ENCODE assay signal across 13 cellular contexts in genomic region chr6:91669904-91670295, GRCh38.
DNase-seq lines count a peak whose midpoint lies in the region; ATAC-seq and TF ChIP-seq lines count a peak whose summit lies in the region.
"Had no signal": no experiment of that assay in that cellular context is flagged by ENCODE, and none has a peak within 500 bp of the region (broad histone marks: within the 10 kb centered on the region; RNA-seq: fewer than 3 reads in every experiment).

No MANE protein-coding gene starts in this region.

- H3K27ac ChIP-seq in cardiac muscle cell (peak overlapping the region; percentile 0), right cardiac atrium (ENCODE audit: low read length) (no peak overlapping the region), caudate nucleus (ENCODE audit: low read depth, low read length) (peak overlapping the region; percentile 33), transverse colon (no peak overlapping the region)
- H3K27ac ChIP-seq: BLaER1 had no signal

- no peak for ATAC-seq in right cardiac atrium
- ATAC-seq in HG02981 (IDR thresholded peaks at IDR 0.05; ENCODE audit: unreplicated experiment): no peak
- no peak for ATAC-seq in HG02884 (IDR thresholded peaks at IDR 0.05; ENCODE audit: unreplicated experiment)
- ATAC-seq: HCT116 had no signal

- H3K4me3 ChIP-seq in cardiac muscle cell: no peak overlapping the region
- H3K4me3 ChIP-seq in right cardiac atrium (ENCODE audit: low read length): no peak overlapping the region
- H3K4me3 ChIP-seq in transverse colon: no peak overlapping the region
- H3K4me3 ChIP-seq: BLaER1 had no signal

- in situ Hi-C loops in transverse colon (cut with MboI; ENCODE audit: low pct_ligation_motif_present in 1 of 4, low pct_unique_long_range_greater_than_20kb in 1 of 4, low sequenced_read_pairs in 3 of 4): no loop called here

- H3K27me3 Mint-ChIP-seq in nephron (ENCODE audit: low read depth): no peaks in the 10 kb centered on the region
- H3K27me3 Mint-ChIP-seq: CD8-positive, alpha-beta memory T cell had no signal

- H3K27me3 ChIP-seq in cardiac muscle cell (no peaks in the 10 kb centered on the region), right cardiac atrium (ENCODE audit: control insufficient read depth, insufficient read depth) (no peaks in the 10 kb centered on the region), transverse colon (no peaks in the 10 kb centered on the region)
- H3K27me3 ChIP-seq: BLaER1 had no signal

- intact Hi-C loops in right cardiac atrium (cut with DNase I) (no loop called here), transverse colon (cut with DNase I; ENCODE audit: low total_unique reads) (no loop called here)

- H3K27ac Mint-ChIP-seq in nephron: peak overlapping the region; percentile 13 to 37 (median 19)
- H3K27ac Mint-ChIP-seq: CD8-positive, alpha-beta memory T cell had no signal

- H3K4me1 Mint-ChIP-seq in nephron: peaks cover 15% of the 10 kb centered on the region
- H3K4me1 Mint-ChIP-seq: CD8-positive, alpha-beta memory T cell had no signal

- H3K4me1 ChIP-seq in cardiac muscle cell (ENCODE audit: low read depth) (peaks cover 10% of the 10 kb centered on the region), right cardiac atrium (ENCODE audit: control insufficient read depth, insufficient read depth, low read length) (no peaks in the 10 kb centered on the region), transverse colon (no peaks in the 10 kb centered on the region)
- H3K4me1 ChIP-seq: BLaER1, Caco-2 had no signal

- H3K9me3 ChIP-seq in cardiac muscle cell (ENCODE audit: low read depth) (no peaks in the 10 kb centered on the region), right cardiac atrium (ENCODE audit: control insufficient read depth, low read length) (no peaks in the 10 kb centered on the region), transverse colon (no peaks in the 10 kb centered on the region)
- H3K9me3 ChIP-seq: BLaER1, Caco-2 had no signal

- TF ChIP-seq EP300 in transverse colon (IDR thresholded peaks at IDR 0.05; ENCODE audit: low read depth): no peak

- no peaks in the 10 kb centered on the region for H3K36me3 Mint-ChIP-seq in nephron (ENCODE audit: low read depth)
- H3K36me3 Mint-ChIP-seq: CD8-positive, alpha-beta memory T cell had no signal

- no peaks in the 10 kb centered on the region for H3K36me3 ChIP-seq in cardiac muscle cell
- no peaks in the 10 kb centered on the region for H3K36me3 ChIP-seq in transverse colon
- H3K36me3 ChIP-seq: BLaER1 had no signal

- no peak overlapping the region for H3K4me3 Mint-ChIP-seq in nephron
- H3K4me3 Mint-ChIP-seq: CD8-positive, alpha-beta memory T cell had no signal

- 44% methylated on average over 3 of the region's 3 CpGs for WGBS in right cardiac atrium
- WGBS in transverse colon (ENCODE audit: low coverage in 1 of 2), 2 donors: 43 to 54% methylated on average over 3 of the region's 3 CpGs

- TF ChIP-seq CTCF in cardiac muscle cell (IDR thresholded peaks at IDR 0.05; ENCODE audit: low read depth, low read length) (no peak), nephron (IDR thresholded peaks at IDR 0.05; ENCODE audit: unreplicated experiment in 3 of 3) (no peak), transverse colon (IDR thresholded peaks at IDR 0.05) (no peak)

- H3K9me3 Mint-ChIP-seq in nephron: no peaks in the 10 kb centered on the region

- TF ChIP-seq POLR2A in transverse colon (IDR thresholded peaks at IDR 0.05): no peak

- no peak for DNase-seq in cardiac muscle cell (ENCODE audit: low read depth in 1 of 2, low spot score in 1 of 2)
- DNase-seq in right cardiac atrium: no peak
- DNase-seq in caudate nucleus (lab: John Stamatoyannopoulos, UW): no peak
- no peak for DNase-seq in transverse colon
- DNase-seq: 8988T; AML-193; Caco-2; CD8-positive, alpha-beta memory T cell had no signal

Comparison
In these comparisons a context has a peak if more than half of its experiments do, and no peak if none do; other contexts are left out.
1. H3K27ac ChIP-seq: peak in cardiac muscle cell (single experiment) and caudate nucleus (single experiment); none in right cardiac atrium (single experiment) and transverse colon (0 of 4).